ENCODE assay signal across 21 cellular contexts in the genomic region with DNA sequence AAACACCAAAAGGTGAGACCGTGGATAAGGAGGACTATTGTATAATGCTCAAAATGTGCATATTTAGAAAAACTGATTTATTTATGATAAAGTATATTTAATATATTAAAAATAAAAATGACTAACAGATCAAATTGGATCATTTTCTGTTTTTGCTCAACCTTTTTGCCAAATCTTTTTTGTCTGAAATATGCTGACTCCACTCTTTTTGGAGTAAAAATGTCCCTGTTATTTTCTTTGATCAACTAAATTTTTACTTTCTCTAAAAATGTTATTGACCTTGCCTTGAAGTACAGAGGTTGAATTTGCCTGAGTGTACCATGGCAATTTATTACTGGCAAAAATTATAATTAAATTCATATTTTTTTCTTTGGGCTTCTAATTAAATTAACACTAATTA.
DNase-seq lines count a peak whose midpoint lies in the region; ATAC-seq, FAIRE-seq and TF ChIP-seq lines count a peak whose summit lies in the region.
"Had no signal": no experiment of that assay in that cellular context is flagged by ENCODE, and none has a peak within 500 bp of the region (broad histone marks: within the 10 kb centered on the region; RNA-seq: fewer than 3 reads in every experiment).

No MANE protein-coding gene starts in this region.

- H3K23ac ChIP-seq in IMR-90 (ENCODE audit: low read depth, low read length), result no peak overlapping the region
- H3K23ac ChIP-seq in H1 (ENCODE audit: insufficient read length), result no peak overlapping the region

- TF ChIP-seq EP300 in A549 (IDR thresholded peaks at IDR 0.05) (no peak), H1 (IDR thresholded peaks at IDR 0.05; ENCODE audit: borderline replicate concordance in 1 of 2, low read depth in 2 of 2, low read length in 2 of 2) (no peak)

- H3K9me1 ChIP-seq in IMR-90 (ENCODE audit: insufficient read depth, low read length), result no peaks in the 10 kb centered on the region

- H3K4me1 ChIP-seq in A549 (no peaks in the 10 kb centered on the region), IMR-90 (ENCODE audit: control insufficient read depth, insufficient read depth, low read length) (no peaks in the 10 kb centered on the region), H1 (replicated peaks in 1 of 4; ENCODE audit: control insufficient read depth in 3 of 4, insufficient read depth in 4 of 4, low read length in 3 of 4) (no peaks in the 10 kb centered on the region), small intestine (ENCODE audit: control insufficient read depth in 2 of 2, insufficient read depth in 1 of 2, low read depth in 1 of 2, low read length in 1 of 2) (no peaks in the 10 kb centered on the region)
- H3K4me1 ChIP-seq: BLaER1 treated with 17β-estradiol and CSF1 and Interleukin-3, amounts not matched to agents 10 nM and 100 nM; Caco-2 had no signal

- peaks cover 7% of the 10 kb centered on the region; the same call in 2 of the 3 replicates for H3K9me3 ChIP-seq in A549
- H3K9me3 ChIP-seq in IMR-90 (ENCODE audit: control insufficient read depth, insufficient read depth, low read length), result no peaks in the 10 kb centered on the region
- H3K9me3 ChIP-seq in H1 (ENCODE audit: insufficient read depth in 2 of 2, low read depth in 1 of 2, low read length in 1 of 2), result no peaks in the 10 kb centered on the region
- no peaks in the 10 kb centered on the region for H3K9me3 ChIP-seq in small intestine (ENCODE audit: control insufficient read depth, low read depth)
- H3K9me3 ChIP-seq: BLaER1 treated with 17β-estradiol and CSF1 and Interleukin-3, amounts not matched to agents 10 nM and 100 nM; Caco-2 had no signal

- CTCF ChIA-PET in A549 (lab: Yijun Ruan, JAX) (no interaction called here), IMR-90 (lab: Yijun Ruan, JAX) (no interaction called here), H1 (lab: Charles Lee; ENCODE audit: partially characterized antibody) (no interaction called here)

- no peak overlapping the region for H4K91ac ChIP-seq in IMR-90 (ENCODE audit: insufficient read depth, low read depth, low read length)
- H4K91ac ChIP-seq in H1 (replicated peaks; ENCODE audit: insufficient read length, low read length), result no peak overlapping the region

- H2AFZ ChIP-seq in IMR-90 (replicated peaks; ENCODE audit: low read length, poor library complexity) (no peak overlapping the region), H1 (ENCODE audit: low read length) (no peak overlapping the region)

- H2AK5ac ChIP-seq in IMR-90 (ENCODE audit: low read depth, low read length), result no peak overlapping the region
- no peak overlapping the region for H2AK5ac ChIP-seq in H1 (ENCODE audit: low read depth, low read length)

- H3K4me3 ChIP-seq in A549, result no peak overlapping the region
- H3K4me3 ChIP-seq in IMR-90 (ENCODE audit: insufficient read depth, low read depth, low read length), result no peak overlapping the region
- no peak overlapping the region for H3K4me3 ChIP-seq in H1 (ENCODE audit: extremely low read depth in 1 of 4, insufficient read depth in 2 of 4, low read depth in 3 of 4, low read length in 4 of 4)
- no peak overlapping the region for H3K4me3 ChIP-seq in small intestine (ENCODE audit: low read depth in 1 of 2, low read length in 2 of 2)
- H3K4me3 ChIP-seq: BLaER1 treated with 17β-estradiol and CSF1 and Interleukin-3, amounts not matched to agents 10 nM and 100 nM had no signal

- H2BK5ac ChIP-seq in IMR-90 (ENCODE audit: low read depth, low read length, poor library complexity, severe bottlenecking), result no peak overlapping the region
- no peak overlapping the region for H2BK5ac ChIP-seq in H1 (ENCODE audit: low read depth, low read length)

- H3K4me2 ChIP-seq in A549 (no peak overlapping the region), IMR-90 (ENCODE audit: low read depth, low read length) (no peak overlapping the region), H1 (ENCODE audit: insufficient read depth in 1 of 2, low read depth in 2 of 2, low read length in 2 of 2) (no peak overlapping the region)
- H3K4me2 ChIP-seq: BLaER1 treated with 17β-estradiol and CSF1 and Interleukin-3, amounts not matched to agents 10 nM and 100 nM had no signal

- BruUV-seq in IMR-90 (replicated peaks; lab: Mats Ljungman, UMichigan), result no TSS peak

- no peaks in the 10 kb centered on the region for H3K23me2 ChIP-seq in H1 (ENCODE audit: low read depth, low read length)

- DNase-seq in A549 (ENCODE audit: low read depth in 1 of 2, low spot score in 1 of 2) (no peak), IMR-90 (no peak), H1 (ENCODE audit: low read depth in 1 of 2, low spot score in 2 of 2) (no peak), H54 (ENCODE audit: insufficient read length, low spot score) (no peak), NCI-H128 (lab: John Stamatoyannopoulos, UW; ENCODE audit: unreplicated experiment) (no peak), small intestine (no peak)
- DNase-seq: 8988T; AML-193; Caco-2; Calu3; CD4-positive, alpha-beta T cell; CD8-positive, alpha-beta T cell; DMS79 treated with DMSO at 0.1 percent for 48 hours; GF-D8 had no signal

- intact Hi-C loops in IMR-90 (cut with micrococcal nuclease), result no loop called here

- TF ChIP-seq CTCF in A549 (IDR thresholded peaks at IDR 0.05) (no peak), IMR-90 (conservative IDR thresholded peaks at IDR 0.05; ENCODE audit: low read depth, low read length) (no peak), H1 (IDR thresholded peaks at IDR 0.05; ENCODE audit: control extremely low read depth in 1 of 3, insufficient read depth in 1 of 3, low read depth in 1 of 3, low read length in 3 of 3) (no peak)

- H4K5ac ChIP-seq in IMR-90 (ENCODE audit: low read depth, low read length) (no peak overlapping the region), H1 (ENCODE audit: insufficient read length, low read depth, low read length) (no peak overlapping the region)

- H3K27ac ChIP-seq in A549 (no peak overlapping the region), IMR-90 (ENCODE audit: insufficient read depth, low read length) (no peak overlapping the region), H1 (ENCODE audit: low read depth, low read length) (no peak overlapping the region), small intestine (ENCODE audit: low read depth in 1 of 2, low read length in 1 of 2) (no peak overlapping the region)
- H3K27ac ChIP-seq: BLaER1 treated with 17β-estradiol and CSF1 and Interleukin-3, amounts not matched to agents 10 nM and 100 nM; C4-2B had no signal

- no peaks in the 10 kb centered on the region for H3K79me1 ChIP-seq in IMR-90 (ENCODE audit: low read depth in 1 of 2, low read length in 2 of 2)
- H3K79me1 ChIP-seq in H1 (ENCODE audit: low read depth, low read length), result no peaks in the 10 kb centered on the region

- no peaks in the 10 kb centered on the region for H3K79me2 ChIP-seq in H1 (ENCODE audit: control insufficient read depth in 1 of 2, insufficient read depth in 2 of 2, low read length in 2 of 2)

- H2BK12ac ChIP-seq in H1 (ENCODE audit: low read depth, low read length), result no peak overlapping the region

- H3K4ac ChIP-seq in IMR-90 (ENCODE audit: low read depth, low read length) (no peak overlapping the region), H1 (replicated peaks; ENCODE audit: insufficient read length, low read depth, low read length) (no peak overlapping the region)

- POLR2A ChIA-PET in A549 (lab: Yijun Ruan, JAX), result no interaction called here
- POLR2A ChIA-PET in IMR-90 (lab: Charles Lee; ENCODE audit: unreplicated experiment), result no interaction called here
- POLR2A ChIA-PET in H1 (lab: Charles Lee; ENCODE audit: partially characterized antibody), result no interaction called here

- H2BK15ac ChIP-seq in IMR-90 (ENCODE audit: low read depth, low read length) (no peak overlapping the region), H1 (ENCODE audit: low read length) (no peak overlapping the region)

- H3K14ac ChIP-seq in IMR-90 (replicated peaks; ENCODE audit: low read depth, low read length) (no peak overlapping the region), H1 (ENCODE audit: insufficient read length) (no peak overlapping the region)

- H2AK9ac ChIP-seq in IMR-90 (replicated peaks; ENCODE audit: low read depth, low read length, poor library complexity), result no peak overlapping the region

- H3K18ac ChIP-seq in IMR-90 (ENCODE audit: low read depth, low read length) (no peak overlapping the region), H1 (ENCODE audit: extremely low read depth, low read length) (no peak overlapping the region)

- in situ Hi-C loops in IMR-90 (cut with MboI; ENCODE audit: low sequenced_read_pairs), result no loop called here

- H3K56ac ChIP-seq in IMR-90 (ENCODE audit: extremely low read depth, insufficient read depth, low read length) (no peak overlapping the region), H1 (replicated peaks; ENCODE audit: insufficient read length, low read depth, low read length) (no peak overlapping the region)

- FAIRE-seq in A549 (lab: Jason Lieb, UNC) (no peak), H1 (lab: Jason Lieb, UNC) (no peak), H54 (lab: Jason Lieb, UNC) (no peak), small intestine (lab: Jason Lieb, UNC) (no peak)
- FAIRE-seq: A204.1, D721Med, G401.6, GM12891, GM19239 had no signal

- H2BK120ac ChIP-seq in IMR-90 (ENCODE audit: low read depth, low read length), result no peak overlapping the region
- no peak overlapping the region for H2BK120ac ChIP-seq in H1 (replicated peaks; ENCODE audit: low read depth, low read length)

- TF ChIP-seq RAD21 in A549 (conservative IDR thresholded peaks at IDR 0.05 in 1 of 2, IDR thresholded peaks at IDR 0.05 in 1 of 2) (no peak), IMR-90 (IDR thresholded peaks at IDR 0.05; ENCODE audit: low read length) (no peak), H1 (IDR thresholded peaks at IDR 0.05 in 1 of 2, conservative IDR thresholded peaks at IDR 0.05 in 1 of 2; ENCODE audit: low read depth in 2 of 2, low read length in 2 of 2) (no peak)

- H3K27me3 ChIP-seq in IMR-90 (ENCODE audit: control insufficient read depth, insufficient read depth, low read length) (no peaks in the 10 kb centered on the region), H1 (replicated peaks in 1 of 4; ENCODE audit: control insufficient read depth in 3 of 4, extremely low read depth in 1 of 4, insufficient read depth in 3 of 4, low read length in 3 of 4) (no peaks in the 10 kb centered on the region), small intestine (ENCODE audit: control insufficient read depth in 2 of 2, insufficient read depth in 2 of 2, low read length in 2 of 2) (no peaks in the 10 kb centered on the region)
- H3K27me3 ChIP-seq: BLaER1 treated with 17β-estradiol and CSF1 and Interleukin-3, amounts not matched to agents 10 nM and 100 nM had no signal

- ATAC-seq in A549 (no peak), IMR-90 (ENCODE audit: low read depth) (no peak)
- ATAC-seq: CD8-positive, alpha-beta T cell had no signal

- H3K9ac ChIP-seq in IMR-90 (ENCODE audit: low read depth, low read length), result no peak overlapping the region
- no peak overlapping the region for H3K9ac ChIP-seq in H1 (replicated peaks in 1 of 4; ENCODE audit: extremely low read depth in 1 of 4, low read depth in 3 of 4, low read length in 3 of 4)
- H3K9ac ChIP-seq: BLaER1 treated with 17β-estradiol and CSF1 and Interleukin-3, amounts not matched to agents 10 nM and 100 nM had no signal

- no peak overlapping the region for H2BK20ac ChIP-seq in IMR-90 (ENCODE audit: low read depth, low read length)
- no peak overlapping the region for H2BK20ac ChIP-seq in H1 (ENCODE audit: low read length)

- H3K36me3 ChIP-seq in IMR-90 (ENCODE audit: control insufficient read depth, insufficient read depth, low read length) (no peaks in the 10 kb centered on the region), H1 (ENCODE audit: control insufficient read depth in 2 of 4, insufficient read depth in 4 of 4, low read length in 3 of 4) (no peaks in the 10 kb centered on the region), small intestine (ENCODE audit: control insufficient read depth in 2 of 2, insufficient read depth in 2 of 2, low read length in 2 of 2) (no peaks in the 10 kb centered on the region)
- H3K36me3 ChIP-seq: BLaER1 treated with 17β-estradiol and CSF1 and Interleukin-3, amounts not matched to agents 10 nM and 100 nM had no signal

- H4K20me1 ChIP-seq in IMR-90 (ENCODE audit: insufficient read depth, low read length) (no peaks in the 10 kb centered on the region), H1 (replicated peaks in 1 of 2; ENCODE audit: control insufficient read depth in 1 of 2, insufficient read depth in 2 of 2, low read length in 2 of 2) (no peaks in the 10 kb centered on the region)
- H4K20me1 ChIP-seq: BLaER1 treated with 17β-estradiol and CSF1 and Interleukin-3, amounts not matched to agents 10 nM and 100 nM had no signal

- dilution Hi-C loops in IMR-90 (cut with HindIII; ENCODE audit: low sequenced_read_pairs, unreplicated experiment), result no loop called here

- H4K8ac ChIP-seq in IMR-90 (ENCODE audit: low read depth in 2 of 2, low read length in 2 of 2), result no peak overlapping the region
- no peak overlapping the region for H4K8ac ChIP-seq in H1 (ENCODE audit: extremely low read depth, insufficient read depth, low read length)

- 9% methylated on average over 1 of the region's 1 CpG for WGBS in A549 (ENCODE audit: missing lambda C conversion rate)
- WGBS in IMR-90 (ENCODE audit: extremely low coverage in 2 of 2, insufficient read length in 1 of 2), 2 experiments, result no CpG with 5 or more reads among the region's 1 CpG
- WGBS in H1 (ENCODE audit: extremely low coverage in 1 of 2, insufficient coverage in 1 of 2, insufficient read length in 1 of 2, insufficient replicate concordance in 2 of 2, low coverage in 1 of 2, low lambda C conversion rate in 2 of 2, missing lambda C conversion rate in 1 of 2), 2 experiments, result 94% methylated on average over 1 of the region's 1 CpG; no CpG with 5 or more reads in 1 of the 2 experiments
- 74 to 86% (median 85%) methylated on average over 1 of the region's 1 CpG for WGBS in small intestine, 3 donors

- TF ChIP-seq POLR2A in A549 (IDR thresholded peaks at IDR 0.05; ENCODE audit: low read length) (no peak), IMR-90 (IDR thresholded peaks at IDR 0.05; ENCODE audit: low read depth, low read length) (no peak), H1 (IDR thresholded peaks at IDR 0.05; ENCODE audit: control extremely low read depth in 1 of 2, low read depth in 2 of 2, low read length in 2 of 2) (no peak), H54 (IDR thresholded peaks at IDR 0.05; ENCODE audit: low read depth, low read length) (no peak)
